1 cellular context compared by ENCODE assay signal in the genomic region with DNA sequence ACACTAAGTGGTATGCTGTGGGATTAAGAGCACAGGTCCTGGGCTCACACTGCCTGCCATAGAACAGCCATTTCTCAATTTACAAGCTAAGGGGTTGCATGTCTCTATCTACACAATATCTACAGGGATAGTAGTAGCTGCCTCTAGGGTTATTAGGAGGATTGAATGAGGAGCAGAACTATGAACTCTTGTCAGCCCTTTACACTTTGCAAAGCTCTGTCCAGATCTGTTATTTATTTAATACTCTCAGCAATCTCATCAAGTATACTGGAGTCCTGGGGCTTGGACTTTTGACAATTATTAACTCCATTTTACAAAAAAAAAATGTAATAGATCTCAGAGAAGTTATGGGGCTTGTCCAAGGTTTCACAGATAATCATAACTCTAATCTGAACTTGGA.
TF ChIP-seq lines count a peak whose summit lies in the region.

No MANE protein-coding gene starts in this region.

TF ChIP-seq in GM23338, 12 proteins besides CTCF, POLR2A, EP300 and RAD21 (continued from another document):
- TF ChIP-seq, protein P1, sequence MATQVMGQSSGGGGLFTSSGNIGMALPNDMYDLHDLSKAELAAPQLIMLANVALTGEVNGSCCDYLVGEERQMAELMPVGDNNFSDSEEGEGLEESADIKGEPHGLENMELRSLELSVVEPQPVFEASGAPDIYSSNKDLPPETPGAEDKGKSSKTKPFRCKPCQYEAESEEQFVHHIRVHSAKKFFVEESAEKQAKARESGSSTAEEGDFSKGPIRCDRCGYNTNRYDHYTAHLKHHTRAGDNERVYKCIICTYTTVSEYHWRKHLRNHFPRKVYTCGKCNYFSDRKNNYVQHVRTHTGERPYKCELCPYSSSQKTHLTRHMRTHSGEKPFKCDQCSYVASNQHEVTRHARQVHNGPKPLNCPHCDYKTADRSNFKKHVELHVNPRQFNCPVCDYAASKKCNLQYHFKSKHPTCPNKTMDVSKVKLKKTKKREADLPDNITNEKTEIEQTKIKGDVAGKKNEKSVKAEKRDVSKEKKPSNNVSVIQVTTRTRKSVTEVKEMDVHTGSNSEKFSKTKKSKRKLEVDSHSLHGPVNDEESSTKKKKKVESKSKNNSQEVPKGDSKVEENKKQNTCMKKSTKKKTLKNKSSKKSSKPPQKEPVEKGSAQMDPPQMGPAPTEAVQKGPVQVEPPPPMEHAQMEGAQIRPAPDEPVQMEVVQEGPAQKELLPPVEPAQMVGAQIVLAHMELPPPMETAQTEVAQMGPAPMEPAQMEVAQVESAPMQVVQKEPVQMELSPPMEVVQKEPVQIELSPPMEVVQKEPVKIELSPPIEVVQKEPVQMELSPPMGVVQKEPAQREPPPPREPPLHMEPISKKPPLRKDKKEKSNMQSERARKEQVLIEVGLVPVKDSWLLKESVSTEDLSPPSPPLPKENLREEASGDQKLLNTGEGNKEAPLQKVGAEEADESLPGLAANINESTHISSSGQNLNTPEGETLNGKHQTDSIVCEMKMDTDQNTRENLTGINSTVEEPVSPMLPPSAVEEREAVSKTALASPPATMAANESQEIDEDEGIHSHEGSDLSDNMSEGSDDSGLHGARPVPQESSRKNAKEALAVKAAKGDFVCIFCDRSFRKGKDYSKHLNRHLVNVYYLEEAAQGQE (IDR thresholded peaks at IDR 0.05; ENCODE audit: unreplicated experiment): no peak
- no peak for TF ChIP-seq ZNF331 (CRISPR knock-in tag; IDR thresholded peaks at IDR 0.05; ENCODE audit: low read depth)
- no peak for TF ChIP-seq EZH2phosphoT487 (IDR thresholded peaks at IDR 0.05; ENCODE audit: unreplicated experiment)
- no peak for TF ChIP-seq EZH2 (IDR thresholded peaks at IDR 0.05; ENCODE audit: low read depth, unreplicated experiment)
- TF ChIP-seq, protein P2, sequence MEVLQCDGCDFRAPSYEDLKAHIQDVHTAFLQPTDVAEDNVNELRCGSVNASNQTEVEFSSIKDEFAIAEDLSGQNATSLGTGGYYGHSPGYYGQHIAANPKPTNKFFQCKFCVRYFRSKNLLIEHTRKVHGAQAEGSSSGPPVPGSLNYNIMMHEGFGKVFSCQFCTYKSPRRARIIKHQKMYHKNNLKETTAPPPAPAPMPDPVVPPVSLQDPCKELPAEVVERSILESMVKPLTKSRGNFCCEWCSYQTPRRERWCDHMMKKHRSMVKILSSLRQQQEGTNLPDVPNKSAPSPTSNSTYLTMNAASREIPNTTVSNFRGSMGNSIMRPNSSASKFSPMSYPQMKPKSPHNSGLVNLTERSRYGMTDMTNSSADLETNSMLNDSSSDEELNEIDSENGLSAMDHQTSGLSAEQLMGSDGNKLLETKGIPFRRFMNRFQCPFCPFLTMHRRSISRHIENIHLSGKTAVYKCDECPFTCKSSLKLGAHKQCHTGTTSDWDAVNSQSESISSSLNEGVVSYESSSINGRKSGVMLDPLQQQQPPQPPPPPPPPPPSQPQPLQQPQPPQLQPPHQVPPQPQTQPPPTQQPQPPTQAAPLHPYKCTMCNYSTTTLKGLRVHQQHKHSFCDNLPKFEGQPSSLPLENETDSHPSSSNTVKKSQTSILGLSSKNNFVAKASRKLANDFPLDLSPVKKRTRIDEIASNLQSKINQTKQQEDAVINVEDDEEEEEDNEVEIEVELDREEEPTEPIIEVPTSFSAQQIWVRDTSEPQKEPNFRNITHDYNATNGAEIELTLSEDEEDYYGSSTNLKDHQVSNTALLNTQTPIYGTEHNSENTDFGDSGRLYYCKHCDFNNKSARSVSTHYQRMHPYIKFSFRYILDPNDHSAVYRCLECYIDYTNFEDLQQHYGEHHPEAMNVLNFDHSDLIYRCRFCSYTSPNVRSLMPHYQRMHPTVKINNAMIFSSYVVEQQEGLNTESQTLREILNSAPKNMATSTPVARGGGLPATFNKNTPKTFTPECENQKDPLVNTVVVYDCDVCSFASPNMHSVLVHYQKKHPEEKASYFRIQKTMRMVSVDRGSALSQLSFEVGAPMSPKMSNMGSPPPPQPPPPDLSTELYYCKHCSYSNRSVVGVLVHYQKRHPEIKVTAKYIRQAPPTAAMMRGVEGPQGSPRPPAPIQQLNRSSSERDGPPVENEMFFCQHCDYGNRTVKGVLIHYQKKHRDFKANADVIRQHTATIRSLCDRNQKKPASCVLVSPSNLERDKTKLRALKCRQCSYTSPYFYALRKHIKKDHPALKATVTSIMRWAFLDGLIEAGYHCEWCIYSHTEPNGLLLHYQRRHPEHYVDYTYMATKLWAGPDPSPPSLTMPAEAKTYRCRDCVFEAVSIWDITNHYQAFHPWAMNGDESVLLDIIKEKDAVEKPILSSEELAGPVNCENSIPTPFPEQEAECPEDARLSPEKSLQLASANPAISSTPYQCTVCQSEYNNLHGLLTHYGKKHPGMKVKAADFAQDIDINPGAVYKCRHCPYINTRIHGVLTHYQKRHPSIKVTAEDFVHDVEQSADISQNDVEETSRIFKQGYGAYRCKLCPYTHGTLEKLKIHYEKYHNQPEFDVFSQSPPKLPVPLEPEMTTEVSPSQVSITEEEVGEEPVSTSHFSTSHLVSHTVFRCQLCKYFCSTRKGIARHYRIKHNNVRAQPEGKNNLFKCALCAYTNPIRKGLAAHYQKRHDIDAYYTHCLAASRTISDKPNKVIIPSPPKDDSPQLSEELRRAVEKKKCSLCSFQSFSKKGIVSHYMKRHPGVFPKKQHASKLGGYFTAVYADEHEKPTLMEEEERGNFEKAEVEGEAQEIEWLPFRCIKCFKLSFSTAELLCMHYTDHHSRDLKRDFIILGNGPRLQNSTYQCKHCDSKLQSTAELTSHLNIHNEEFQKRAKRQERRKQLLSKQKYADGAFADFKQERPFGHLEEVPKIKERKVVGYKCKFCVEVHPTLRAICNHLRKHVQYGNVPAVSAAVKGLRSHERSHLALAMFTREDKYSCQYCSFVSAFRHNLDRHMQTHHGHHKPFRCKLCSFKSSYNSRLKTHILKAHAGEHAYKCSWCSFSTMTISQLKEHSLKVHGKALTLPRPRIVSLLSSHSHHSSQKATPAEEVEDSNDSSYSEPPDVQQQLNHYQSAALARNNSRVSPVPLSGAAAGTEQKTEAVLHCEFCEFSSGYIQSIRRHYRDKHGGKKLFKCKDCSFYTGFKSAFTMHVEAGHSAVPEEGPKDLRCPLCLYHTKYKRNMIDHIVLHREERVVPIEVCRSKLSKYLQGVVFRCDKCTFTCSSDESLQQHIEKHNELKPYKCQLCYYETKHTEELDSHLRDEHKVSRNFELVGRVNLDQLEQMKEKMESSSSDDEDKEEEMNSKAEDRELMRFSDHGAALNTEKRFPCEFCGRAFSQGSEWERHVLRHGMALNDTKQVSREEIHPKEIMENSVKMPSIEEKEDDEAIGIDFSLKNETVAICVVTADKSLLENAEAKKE (CRISPR knock-in tag; IDR thresholded peaks at IDR 0.05): no peak
